ENCODE assay signal across 34 cellular contexts in genomic region chr22:43905681-43906080, GRCh38. TPM values are rescaled to one million over a fixed set of nuclear protein-coding genes. Genes with fewer than 3 reads are reported as not detected.
"Had no signal": no experiment of that assay in that cellular context is flagged by ENCODE, and none has a peak within 500 bp of the region (broad histone marks: within the 10 kb centered on the region; RNA-seq: fewer than 3 reads in every experiment).

No MANE protein-coding gene starts in this region.

- H3K4me1 Mint-ChIP-seq: mesothelial cell of epicardium; stimulated activated effector memory CD8-positive, alpha-beta T cell treated with anti-CD3 and anti-CD28 coated beads, Interleukin-12 subunit alpha, Interleukin-12 subunit beta, amount 100 ng/mL, for 72 hours had no signal

- H3K9me3 Mint-ChIP-seq: effector memory CD8-positive, alpha-beta T cell; mesothelial cell of epicardium; naive thymus-derived CD4-positive, alpha-beta T cell; nephron; stimulated activated effector memory CD8-positive, alpha-beta T cell treated with anti-CD3 and anti-CD28 coated beads, Interleukin-12 subunit alpha, Interleukin-12 subunit beta, amount 100 ng/mL, for 72 hours had no signal

- H3K36me3 Mint-ChIP-seq: mesothelial cell of epicardium; naive thymus-derived CD4-positive, alpha-beta T cell; neural progenitor cell; stimulated activated effector memory CD8-positive, alpha-beta T cell treated with anti-CD3 and anti-CD28 coated beads, Interleukin-12 subunit alpha, Interleukin-12 subunit beta, amount 100 ng/mL, for 72 hours had no signal

- H3K27ac Mint-ChIP-seq: effector memory CD8-positive, alpha-beta T cell; mesothelial cell of epicardium; naive thymus-derived CD4-positive, alpha-beta T cell; nephron; neural progenitor cell; stimulated activated effector memory CD8-positive, alpha-beta T cell treated with anti-CD3 and anti-CD28 coated beads, Interleukin-12 subunit alpha, Interleukin-12 subunit beta, amount 100 ng/mL, for 72 hours had no signal

- DNase-seq: effector memory CD8-positive, alpha-beta T cell; erythroblast; esophagus squamous epithelium; foreskin melanocyte; glutamatergic neuron; heart right ventricle; hippocampal formation; left cardiac atrium; left lung; mesenchymal stem cell; mucosa of descending colon; naive thymus-derived CD4-positive, alpha-beta T cell; stimulated activated CD4-positive, alpha-beta T cell treated with anti-CD3 and anti-CD28 coated beads, Interleukin-2, amount 100 ng/mL, for 24 hours; stimulated activated CD4-positive, alpha-beta T cell treated with anti-CD3 and anti-CD28 coated beads, Interleukin-4, amount 100 ng/mL, for 24 hours; stimulated activated naive CD4-positive, alpha-beta T cell treated with Interleukin-2 at 50 U/mL for 16 hours; stomach; thyroid gland; trophoblast cell had no signal

- H3K4me3 Mint-ChIP-seq: effector memory CD8-positive, alpha-beta T cell; mesothelial cell of epicardium; naive thymus-derived CD4-positive, alpha-beta T cell; nephron; neural progenitor cell; stimulated activated effector memory CD8-positive, alpha-beta T cell treated with anti-CD3 and anti-CD28 coated beads, Interleukin-12 subunit alpha, Interleukin-12 subunit beta, amount 100 ng/mL, for 72 hours had no signal

RNA-seq across cellular contexts. Expression of gene PNPLA5, which starts 13.9 kb away (rescaled TPM):
- total RNA-seq: dermis microvascular lymphatic vessel endothelial cell; esophagus squamous epithelium; heart right ventricle; kidney epithelial cell; left cardiac atrium; left lung; lung microvascular endothelial cell; mesothelial cell of epicardium; mucosa of descending colon; naive thymus-derived CD4-positive, alpha-beta T cell; osteocyte; prostate gland; right atrium auricular region; sciatic nerve; skeletal muscle tissue; stomach; subcutaneous adipose tissue; thyroid gland; ureter; vagina had no signal
- polyA plus RNA-seq: heart right ventricle; naive thymus-derived CD4-positive, alpha-beta T cell; stomach had no signal

RNA-seq across cellular contexts. Expression of gene PNPLA3, which starts 17.9 kb away (rescaled TPM):
- total RNA-seq: vagina had no signal
- polyA plus RNA-seq: naive thymus-derived CD4-positive, alpha-beta T cell had no signal

RNA-seq across cellular contexts. Expression of gene SULT4A1, which starts 43.4 kb away (rescaled TPM):
- total RNA-seq: dermis microvascular lymphatic vessel endothelial cell; esophagus squamous epithelium; left lung; lower leg skin; lung microvascular endothelial cell; naive thymus-derived CD4-positive, alpha-beta T cell; osteocyte; thyroid gland had no signal
- polyA plus RNA-seq: naive thymus-derived CD4-positive, alpha-beta T cell had no signal
